Comparison of ENCODE assay signal across 21 cellular contexts in the genomic region with DNA sequence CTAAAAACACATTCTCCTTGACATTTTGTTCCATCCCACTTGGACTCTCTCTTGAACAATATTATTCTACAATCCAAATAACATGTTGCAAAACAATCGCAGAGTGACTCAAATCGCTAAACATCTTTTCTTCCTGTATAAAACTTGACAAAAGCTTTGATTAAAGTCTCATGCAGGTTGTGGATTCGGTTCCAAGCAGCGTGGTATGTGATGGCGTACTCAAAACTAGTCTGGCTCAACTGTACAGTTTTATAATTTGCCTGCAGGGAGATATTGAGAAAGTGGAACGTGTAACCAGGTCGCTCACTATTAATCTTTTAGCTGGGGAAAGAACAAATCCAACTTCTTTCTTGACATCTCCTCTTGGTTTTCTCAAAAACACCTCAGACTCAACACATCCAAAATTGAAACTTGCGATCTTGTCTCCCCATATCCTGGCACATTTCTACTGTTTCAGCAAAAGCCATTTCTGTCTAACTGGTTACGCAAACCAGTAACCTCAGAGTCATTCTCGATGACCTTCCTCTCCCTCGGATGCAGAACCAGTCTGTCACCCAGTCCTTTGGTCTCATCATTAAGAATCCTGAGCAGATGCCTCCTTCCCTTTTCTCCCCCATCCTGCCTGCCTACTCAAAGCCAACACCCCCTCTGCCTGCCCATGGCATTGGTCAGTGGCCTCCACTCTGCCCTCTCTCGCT.
DNase-seq lines count a peak whose midpoint lies in the region; ATAC-seq and TF ChIP-seq lines count a peak whose summit lies in the region.
"Had no signal": no experiment of that assay in that cellular context is flagged by ENCODE, and none has a peak within 500 bp of the region (broad histone marks: within the 10 kb centered on the region; RNA-seq: fewer than 3 reads in every experiment).

No MANE protein-coding gene starts in this region.

- ATAC-seq in sciatic nerve, result peak; percentile 80
- ATAC-seq in HG03196 (IDR thresholded peaks at IDR 0.05; ENCODE audit: unreplicated experiment), result no peak
- ATAC-seq in T-helper 17 cell, result no peak
- ATAC-seq in GM19324 (IDR thresholded peaks at IDR 0.05; ENCODE audit: low FRiP score, unreplicated experiment), result no peak
- ATAC-seq: body of pancreas, HCT116 had no signal

- 33 to 48% (median 35%) methylated on average over 12 of the region's 12 CpGs for WGBS in adrenal gland, 4 donors

- H3K27me3 Mint-ChIP-seq in T-helper 17 cell, result peaks cover 21% of the 10 kb centered on the region
- H3K27me3 Mint-ChIP-seq: activated naive CD8-positive, alpha-beta T cell had no signal

- TF ChIP-seq POLR2A in NB4 (IDR thresholded peaks at IDR 0.05; ENCODE audit: extremely low read depth, insufficient read length) (no peak), adrenal gland (IDR thresholded peaks at IDR 0.05) (peak in 1 of 2 donors; percentile 16)

- H3K9me3 ChIP-seq in adrenal gland (replicated peaks in 1 of 3), result no peaks in the 10 kb centered on the region
- no peaks in the 10 kb centered on the region for H3K9me3 ChIP-seq in cardiac muscle cell (ENCODE audit: low read depth)
- H3K9me3 ChIP-seq in BE2C, result no peaks in the 10 kb centered on the region
- H3K9me3 ChIP-seq in T-helper 17 cell (ENCODE audit: control insufficient read depth, low read length, poor library complexity, severe bottlenecking), result no peaks in the 10 kb centered on the region
- H3K9me3 ChIP-seq: body of pancreas had no signal

- DNase-seq in NB4 (ENCODE audit: low read depth) (peak; percentile 6), adrenal gland (peak in 5 of 7 donors; percentile 24 to 74 (median 43)), cardiac muscle cell (ENCODE audit: low read depth in 1 of 2, low spot score in 1 of 2) (no peak), sciatic nerve (ENCODE audit: low spot score) (no peak), BE2C (no peak), T-helper 17 cell (no peak)
- DNase-seq: body of pancreas; DMS79 treated with DMSO at 0.1 percent for 48 hours; foreskin melanocyte; Kasumi-1; midbrain; NCI-H1417; NCI-H2107; NK-92 treated with Interleukin-12 subunit alpha and Interleukin-12 subunit beta, amount 100 ng/mL, for 24 hours; stimulated activated CD4-positive, alpha-beta T cell treated with anti-CD3 and anti-CD28 coated beads, Interleukin-12 subunit alpha, Interleukin-12 subunit beta, amount 100 ng/mL, for 4 hours had no signal

- H3K27ac ChIP-seq in adrenal gland, result peak overlapping the region in 3 of 5 donors; percentile 2 to 71 (median 68)
- peak overlapping the region; percentile 2 for H3K27ac ChIP-seq in cardiac muscle cell
- H3K27ac ChIP-seq: body of pancreas, RWPE1 had no signal

- H3K36me3 ChIP-seq in adrenal gland (replicated peaks in 1 of 2) (no peaks in the 10 kb centered on the region), cardiac muscle cell (no peaks in the 10 kb centered on the region), BE2C (no peaks in the 10 kb centered on the region)

- H3K36me3 Mint-ChIP-seq in T-helper 17 cell (ENCODE audit: low read depth), result no peaks in the 10 kb centered on the region
- H3K36me3 Mint-ChIP-seq: activated naive CD8-positive, alpha-beta T cell had no signal

- H3K4me3 ChIP-seq in NB4 (ENCODE audit: low read depth, low read length), result no peak overlapping the region
- peak overlapping the region in 1 of 4 donors; percentile 9 for H3K4me3 ChIP-seq in adrenal gland
- H3K4me3 ChIP-seq in cardiac muscle cell, result no peak overlapping the region
- no peak overlapping the region for H3K4me3 ChIP-seq in BE2C (ENCODE audit: low read depth, low read length)
- H3K4me3 ChIP-seq: body of pancreas had no signal

- TF ChIP-seq CTCF in NB4 (IDR thresholded peaks at IDR 0.05; ENCODE audit: low read depth, low read length) (no peak), adrenal gland (IDR thresholded peaks at IDR 0.05) (no peak), cardiac muscle cell (IDR thresholded peaks at IDR 0.05; ENCODE audit: low read depth, low read length) (no peak), BE2C (IDR thresholded peaks at IDR 0.05; ENCODE audit: low read depth, low read length) (no peak)

- no peak overlapping the region for H3K27ac Mint-ChIP-seq in T-helper 17 cell
- H3K27ac Mint-ChIP-seq: activated naive CD8-positive, alpha-beta T cell; nephron had no signal

- peaks cover 3% of the 10 kb centered on the region for H3K4me1 Mint-ChIP-seq in T-helper 17 cell
- H3K4me1 Mint-ChIP-seq: nephron had no signal

- intact Hi-C loops in adrenal gland (cut with DNase I), result no loop called here
- intact Hi-C loops in sciatic nerve (cut with DNase I), result no loop called here

- H3K4me3 Mint-ChIP-seq in T-helper 17 cell, result no peak overlapping the region
- H3K4me3 Mint-ChIP-seq: activated naive CD8-positive, alpha-beta T cell; nephron had no signal

- H3K4me1 ChIP-seq in adrenal gland (replicated peaks in 1 of 2), result peaks cover 5 to 14% of the 10 kb centered on the region in 2 donors
- no peaks in the 10 kb centered on the region for H3K4me1 ChIP-seq in cardiac muscle cell (ENCODE audit: low read depth)
- H3K4me1 ChIP-seq in BE2C, result no peaks in the 10 kb centered on the region
- H3K4me1 ChIP-seq: body of pancreas had no signal

- no peaks in the 10 kb centered on the region for H3K27me3 ChIP-seq in adrenal gland
- H3K27me3 ChIP-seq in cardiac muscle cell, result no peaks in the 10 kb centered on the region
- H3K27me3 ChIP-seq in BE2C, result no peaks in the 10 kb centered on the region
- H3K27me3 ChIP-seq: body of pancreas had no signal

Comparison
In these comparisons a context has a peak if more than half of its experiments do, and no peak if none do; other contexts are left out.
1. DNase-seq: peak in NB4 (single experiment) and adrenal gland (5 of 7); none in cardiac muscle cell (0 of 2), sciatic nerve (single experiment), BE2C (single experiment) and T-helper 17 cell (0 of 3).